Comparison of ENCODE assay signal across 19 cellular contexts in genomic region chr3:143220745-143221144, GRCh38.
A peak's percentile ranks its signal among the peaks of the same experiment; 100 is the strongest.
DNase-seq lines count a peak whose midpoint lies in the region; ATAC-seq and TF ChIP-seq lines count a peak whose summit lies in the region.
"Had no signal": no experiment of that assay in that cellular context is flagged by ENCODE, and none has a peak within 500 bp of the region (broad histone marks: within the 10 kb centered on the region; RNA-seq: fewer than 3 reads in every experiment).

No MANE protein-coding gene starts in this region.

- ATAC-seq in GM18867 (IDR thresholded peaks at IDR 0.05; ENCODE audit: unreplicated experiment) (peak; percentile 77), HG02588 (IDR thresholded peaks at IDR 0.05; ENCODE audit: unreplicated experiment) (peak; percentile 53), HG03103 (IDR thresholded peaks at IDR 0.05; ENCODE audit: low read depth, unreplicated experiment) (peak; percentile 54), heart right ventricle (no peak), GM18498 (IDR thresholded peaks at IDR 0.05; ENCODE audit: unreplicated experiment) (no peak), HG03469 (IDR thresholded peaks at IDR 0.05; ENCODE audit: unreplicated experiment) (no peak)
- ATAC-seq: body of pancreas; effector memory CD8-positive, alpha-beta T cell; left colon had no signal

- intact Hi-C loops in heart right ventricle (cut with DNase I): no loop called here

- H3K4me3 ChIP-seq in heart right ventricle: no peak overlapping the region
- H3K4me3 ChIP-seq: body of pancreas had no signal

- H3K27ac ChIP-seq in heart right ventricle: no peak overlapping the region
- H3K27ac ChIP-seq: body of pancreas had no signal

- WGBS in heart right ventricle, 2 donors: 92 to 93% methylated on average over 3 of the region's 3 CpGs

- no peaks in the 10 kb centered on the region for H3K9me3 ChIP-seq in heart right ventricle
- H3K9me3 ChIP-seq: body of pancreas, Caco-2 had no signal

- H3K4me1 ChIP-seq in heart right ventricle: peaks cover 0 to 13% (median 0%) of the 10 kb centered on the region in 9 donors
- H3K4me1 ChIP-seq: body of pancreas, Caco-2 had no signal

- no peak for TF ChIP-seq CTCF in heart right ventricle (IDR thresholded peaks at IDR 0.05)

- no peaks in the 10 kb centered on the region for H3K36me3 ChIP-seq in heart right ventricle

- no peaks in the 10 kb centered on the region for H3K27me3 ChIP-seq in heart right ventricle
- H3K27me3 ChIP-seq: body of pancreas had no signal

- no peak for DNase-seq in heart right ventricle
- DNase-seq in NCI-H1694 (lab: John Stamatoyannopoulos, UW): no peak
- DNase-seq: activated CD4-positive, alpha-beta memory T cell treated with anti-CD3 and anti-CD28 coated beads for 36 hours; activated CD4-positive, alpha-beta T cell treated with anti-CD3 and anti-CD28 coated beads for 1 hour; activated naive CD4-positive, alpha-beta T cell; body of pancreas; Caco-2; DMS53; effector memory CD8-positive, alpha-beta T cell; left colon; NCI-H1436 treated with DMSO at 0.1 percent for 48 hours; NCI-H226; stimulated activated CD4-positive, alpha-beta T cell treated with anti-CD3 and anti-CD28 coated beads, Interleukin-4, amount 100 ng/mL, for 24 hours; trophoblast cell had no signal

Comparison
In these comparisons a context has a peak if more than half of its experiments do, and no peak if none do; other contexts are left out.
1. ATAC-seq: peak in GM18867 (single experiment), HG02588 (single experiment) and HG03103 (single experiment); none in heart right ventricle (0 of 8), GM18498 (single experiment) and HG03469 (single experiment).